Comparison of ENCODE assay signal across 13 cellular contexts in the genomic region with DNA sequence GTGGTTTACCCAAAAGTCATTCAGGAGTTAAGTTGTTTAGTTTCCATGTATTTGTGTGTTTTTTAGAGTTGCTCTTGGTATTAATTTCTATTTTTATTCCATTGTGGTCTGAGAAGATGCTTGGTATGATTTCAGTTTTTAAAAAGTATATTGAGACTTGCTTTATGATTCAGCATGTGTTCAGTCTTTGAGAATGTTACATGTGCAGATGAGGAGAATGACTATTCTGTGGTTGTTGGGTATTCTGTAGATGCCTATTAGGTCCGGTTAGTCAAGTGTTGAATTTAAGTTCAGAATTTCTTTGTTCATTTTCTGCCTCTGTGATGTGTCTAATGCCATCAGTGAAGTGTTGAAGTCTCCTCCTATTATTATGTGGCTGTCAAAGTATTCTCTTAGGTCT.
DNase-seq lines count a peak whose midpoint lies in the region; ATAC-seq, FAIRE-seq and TF ChIP-seq lines count a peak whose summit lies in the region.
"Had no signal": no experiment of that assay in that cellular context is flagged by ENCODE, and none has a peak within 500 bp of the region (broad histone marks: within the 10 kb centered on the region; RNA-seq: fewer than 3 reads in every experiment).

No MANE protein-coding gene starts in this region.

- H3K36me3 Mint-ChIP-seq in type B pancreatic cell: peaks cover 29% of the 10 kb centered on the region

- in situ Hi-C loops in HepG2 (cut with HindIII; ENCODE audit: extremely low pct_ligation_motif_present, low pct_unique_long_range_greater_than_20kb): loop anchor here (10.0 kb wide), 1 partner anchor 1283 kb away; no protein-coding TSS in a partner anchor

- H3K4me1 ChIP-seq in left lung (no peaks in the 10 kb centered on the region), HepG2 (ENCODE audit: insufficient read depth, low read length) (no peaks in the 10 kb centered on the region)

- no peak overlapping the region for H3K4me3 Mint-ChIP-seq in type B pancreatic cell
- H3K4me3 Mint-ChIP-seq: stimulated activated naive CD8-positive, alpha-beta T cell treated with anti-CD3 and anti-CD28 coated beads, Interleukin-15, Interleukin-2, amounts not matched to agents 100 ng/mL and 50 ng/mL, for 24 hours had no signal

- BruUV-seq in HepG2 (replicated peaks; lab: Mats Ljungman, UMichigan): no TSS peak

- intact Hi-C loops in left lung (cut with DNase I) (no loop called here), HepG2 (cut with micrococcal nuclease; ENCODE audit: unreplicated experiment) (no loop called here)

- ATAC-seq in GM19463 (IDR thresholded peaks at IDR 0.05; ENCODE audit: unreplicated experiment) (peak; percentile 95), HG03060 (IDR thresholded peaks at IDR 0.05; ENCODE audit: low read depth, unreplicated experiment) (peak; percentile 97), left lung (no peak), HepG2 (no peak)

- H3K27ac Mint-ChIP-seq in type B pancreatic cell: no peak overlapping the region

- DNase-seq in GM12864 (ENCODE audit: low read depth): peak; percentile 67
- peak; percentile 44 for DNase-seq in choroid plexus epithelial cell (ENCODE audit: low read depth)
- DNase-seq in type B pancreatic cell (ENCODE audit: extremely low spot score, unreplicated experiment): no peak
- no peak for DNase-seq in left lung
- DNase-seq in erythroblast (lab: John Stamatoyannopoulos, UW): no peak
- DNase-seq in HepG2 (ENCODE audit: low spot score): no peak
- DNase-seq: DMS153, NCI-H69 had no signal

- H3K79me2 ChIP-seq in HepG2 (ENCODE audit: insufficient read depth, low read length): no peaks in the 10 kb centered on the region

- no peak for TF ChIP-seq POLR2A in erythroblast (IDR thresholded peaks at IDR 0.05; ENCODE audit: low read length)
- no peak for TF ChIP-seq POLR2A in HepG2 (IDR thresholded peaks at IDR 0.05; ENCODE audit: insufficient read depth in 1 of 2, low read depth in 2 of 2, low read length in 2 of 2)

- H3K36me3 ChIP-seq in left lung (no peaks in the 10 kb centered on the region), HepG2 (replicated peaks in 1 of 2; ENCODE audit: control insufficient read depth in 1 of 2, insufficient read depth in 2 of 2, low read length in 2 of 2) (no peaks in the 10 kb centered on the region)
- H3K36me3 ChIP-seq: cardiac muscle cell, right atrium auricular region had no signal

- POLR2A ChIA-PET in HepG2 (lab: Yijun Ruan, JAX): no interaction called here

- H3K9me3 Mint-ChIP-seq in type B pancreatic cell: no peaks in the 10 kb centered on the region
- H3K9me3 Mint-ChIP-seq: stimulated activated naive CD8-positive, alpha-beta T cell treated with anti-CD3 and anti-CD28 coated beads, Interleukin-15, Interleukin-2, amounts not matched to agents 100 ng/mL and 50 ng/mL, for 24 hours had no signal

- 86% methylated on average over 1 of the region's 1 CpG for WGBS in HepG2 (ENCODE audit: low lambda C conversion rate)

- no peaks in the 10 kb centered on the region for H3K27me3 ChIP-seq in left lung
- H3K27me3 ChIP-seq in HepG2 (ENCODE audit: control insufficient read depth in 1 of 2, insufficient read depth in 2 of 2, low read length in 2 of 2): no peaks in the 10 kb centered on the region; a peak in 1 of 5 replicates
- H3K27me3 ChIP-seq: cardiac muscle cell, right atrium auricular region had no signal

- CTCF ChIA-PET in HepG2 (lab: Yijun Ruan, JAX; ENCODE audit: low intra/inter-chr PET ratio, low total read pairs): no interaction called here

- H3K4me3 ChIP-seq in GM12864 (ENCODE audit: low read depth, low read length): no peak overlapping the region
- no peak overlapping the region for H3K4me3 ChIP-seq in choroid plexus epithelial cell (ENCODE audit: low read depth, low read length)
- no peak overlapping the region for H3K4me3 ChIP-seq in left lung
- no peak overlapping the region for H3K4me3 ChIP-seq in HepG2 (replicated peaks in 1 of 3; ENCODE audit: insufficient read depth in 1 of 3, low read depth in 2 of 3, low read length in 3 of 3)
- H3K4me3 ChIP-seq: cardiac muscle cell, right atrium auricular region had no signal

- H4K20me1 ChIP-seq in HepG2 (ENCODE audit: insufficient read depth, low read length): no peaks in the 10 kb centered on the region; the same call in 1 of the 2 replicates

- peaks cover 8% of the 10 kb centered on the region for H3K4me1 Mint-ChIP-seq in type B pancreatic cell (ENCODE audit: unreplicated experiment)

- H3K4me2 ChIP-seq in HepG2 (ENCODE audit: low read depth, low read length): no peak overlapping the region

- no peak for FAIRE-seq in HepG2 (lab: Jason Lieb, UNC)

- no peaks in the 10 kb centered on the region for H3K27me3 Mint-ChIP-seq in type B pancreatic cell
- H3K27me3 Mint-ChIP-seq: stimulated activated naive CD8-positive, alpha-beta T cell treated with anti-CD3 and anti-CD28 coated beads, Interleukin-15, Interleukin-2, amounts not matched to agents 100 ng/mL and 50 ng/mL, for 24 hours had no signal

- H3K27ac ChIP-seq in left lung (no peak overlapping the region), HepG2 (ENCODE audit: extremely low read length, insufficient read depth, low read length) (no peak overlapping the region)
- H3K27ac ChIP-seq: cardiac muscle cell, right atrium auricular region had no signal

- TF ChIP-seq CTCF in GM12864 (IDR thresholded peaks at IDR 0.05; ENCODE audit: low read depth, low read length, missing control alignments) (no peak), choroid plexus epithelial cell (conservative IDR thresholded peaks at IDR 0.05; ENCODE audit: low read depth, low read length) (no peak), type B pancreatic cell (conservative IDR thresholded peaks at IDR 0.05) (no peak), left lung (IDR thresholded peaks at IDR 0.05) (no peak), HepG2 (CRISPR knock-in tag; IDR thresholded peaks at IDR 0.05) (no peak)

- no peak overlapping the region for H3K9ac ChIP-seq in HepG2 (ENCODE audit: insufficient read depth, low read depth, low read length)

- TF ChIP-seq EP300 in HepG2 (IDR thresholded peaks at IDR 0.05; ENCODE audit: low read depth in 2 of 2, low read length in 2 of 2) (no peak), HepG2 (CRISPR knock-in tag; IDR thresholded peaks at IDR 0.05; ENCODE audit: borderline replicate concordance) (no peak)

- TF ChIP-seq RAD21 in HepG2 (CRISPR knock-in tag; IDR thresholded peaks at IDR 0.05): no peak

- H3K9me3 ChIP-seq in left lung (no peaks in the 10 kb centered on the region), HepG2 (ENCODE audit: low read length) (no peaks in the 10 kb centered on the region)
- H3K9me3 ChIP-seq: right atrium auricular region had no signal

- no peak overlapping the region for H2AFZ ChIP-seq in HepG2 (ENCODE audit: low read length)

TF ChIP-seq in HepG2, 621 proteins besides CTCF, POLR2A, EP300 and RAD21 (continues in another document):
- TF ChIP-seq, protein P1, sequence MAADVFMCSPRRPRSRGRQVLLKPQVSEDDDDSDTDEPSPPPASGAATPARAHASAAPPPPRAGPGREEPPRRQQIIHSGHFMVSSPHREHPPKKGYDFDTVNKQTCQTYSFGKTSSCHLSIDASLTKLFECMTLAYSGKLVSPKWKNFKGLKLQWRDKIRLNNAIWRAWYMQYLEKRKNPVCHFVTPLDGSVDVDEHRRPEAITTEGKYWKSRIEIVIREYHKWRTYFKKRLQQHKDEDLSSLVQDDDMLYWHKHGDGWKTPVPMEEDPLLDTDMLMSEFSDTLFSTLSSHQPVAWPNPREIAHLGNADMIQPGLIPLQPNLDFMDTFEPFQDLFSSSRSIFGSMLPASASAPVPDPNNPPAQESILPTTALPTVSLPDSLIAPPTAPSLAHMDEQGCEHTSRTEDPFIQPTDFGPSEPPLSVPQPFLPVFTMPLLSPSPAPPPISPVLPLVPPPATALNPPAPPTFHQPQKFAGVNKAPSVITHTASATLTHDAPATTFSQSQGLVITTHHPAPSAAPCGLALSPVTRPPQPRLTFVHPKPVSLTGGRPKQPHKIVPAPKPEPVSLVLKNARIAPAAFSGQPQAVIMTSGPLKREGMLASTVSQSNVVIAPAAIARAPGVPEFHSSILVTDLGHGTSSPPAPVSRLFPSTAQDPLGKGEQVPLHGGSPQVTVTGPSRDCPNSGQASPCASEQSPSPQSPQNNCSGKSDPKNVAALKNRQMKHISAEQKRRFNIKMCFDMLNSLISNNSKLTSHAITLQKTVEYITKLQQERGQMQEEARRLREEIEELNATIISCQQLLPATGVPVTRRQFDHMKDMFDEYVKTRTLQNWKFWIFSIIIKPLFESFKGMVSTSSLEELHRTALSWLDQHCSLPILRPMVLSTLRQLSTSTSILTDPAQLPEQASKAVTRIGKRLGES (CRISPR knock-in tag; IDR thresholded peaks at IDR 0.05; ENCODE audit: borderline replicate concordance): no peak
- TF ChIP-seq ZNF678 (CRISPR knock-in tag; IDR thresholded peaks at IDR 0.05): no peak
- no peak for TF ChIP-seq NR2C2 (CRISPR knock-in tag; IDR thresholded peaks at IDR 0.05; ENCODE audit: borderline replicate concordance)
- TF ChIP-seq HMG20A (CRISPR knock-in tag; IDR thresholded peaks at IDR 0.05; ENCODE audit: borderline replicate concordance): no peak
- no peak for TF ChIP-seq ZNF549 (CRISPR knock-in tag; IDR thresholded peaks at IDR 0.05)
- TF ChIP-seq, protein P2, sequence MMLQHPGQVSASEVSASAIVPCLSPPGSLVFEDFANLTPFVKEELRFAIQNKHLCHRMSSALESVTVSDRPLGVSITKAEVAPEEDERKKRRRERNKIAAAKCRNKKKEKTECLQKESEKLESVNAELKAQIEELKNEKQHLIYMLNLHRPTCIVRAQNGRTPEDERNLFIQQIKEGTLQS (CRISPR knock-in tag; IDR thresholded peaks at IDR 0.05): no peak
- no peak for TF ChIP-seq YY1 (IDR thresholded peaks at IDR 0.05; ENCODE audit: insufficient read depth, insufficient replicate concordance, low read depth, low read length)
- no peak for TF ChIP-seq ZNF329 (CRISPR knock-in tag; IDR thresholded peaks at IDR 0.05; ENCODE audit: low read depth)
- TF ChIP-seq ZNF326 (CRISPR knock-in tag; IDR thresholded peaks at IDR 0.05; ENCODE audit: borderline replicate concordance): no peak
- no peak for TF ChIP-seq THAP11 (CRISPR knock-in tag; IDR thresholded peaks at IDR 0.05)
- TF ChIP-seq ZSCAN29 (CRISPR knock-in tag; conservative IDR thresholded peaks at IDR 0.05): no peak
- no peak for TF ChIP-seq NFATC3 (CRISPR knock-in tag; IDR thresholded peaks at IDR 0.05)
- TF ChIP-seq, protein P3, sequence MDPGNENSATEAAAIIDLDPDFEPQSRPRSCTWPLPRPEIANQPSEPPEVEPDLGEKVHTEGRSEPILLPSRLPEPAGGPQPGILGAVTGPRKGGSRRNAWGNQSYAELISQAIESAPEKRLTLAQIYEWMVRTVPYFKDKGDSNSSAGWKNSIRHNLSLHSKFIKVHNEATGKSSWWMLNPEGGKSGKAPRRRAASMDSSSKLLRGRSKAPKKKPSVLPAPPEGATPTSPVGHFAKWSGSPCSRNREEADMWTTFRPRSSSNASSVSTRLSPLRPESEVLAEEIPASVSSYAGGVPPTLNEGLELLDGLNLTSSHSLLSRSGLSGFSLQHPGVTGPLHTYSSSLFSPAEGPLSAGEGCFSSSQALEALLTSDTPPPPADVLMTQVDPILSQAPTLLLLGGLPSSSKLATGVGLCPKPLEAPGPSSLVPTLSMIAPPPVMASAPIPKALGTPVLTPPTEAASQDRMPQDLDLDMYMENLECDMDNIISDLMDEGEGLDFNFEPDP (CRISPR knock-in tag; conservative IDR thresholded peaks at IDR 0.05): no peak
- no peak for TF ChIP-seq ZNF570 (CRISPR knock-in tag; IDR thresholded peaks at IDR 0.05; ENCODE audit: borderline replicate concordance)

Comparison
In these comparisons a context has a peak if more than half of its experiments do, and no peak if none do; other contexts are left out.
1. DNase-seq: peak in GM12864 (single experiment) and choroid plexus epithelial cell (single experiment); none in type B pancreatic cell (single experiment), left lung (0 of 2), erythroblast (0 of 2) and HepG2 (single experiment).
2. ATAC-seq: peak in GM19463 (single experiment) and HG03060 (single experiment); none in left lung (single experiment) and HepG2 (single experiment).